In genomic region chr15:51724673-51725072, GRCh38 we compare ENCODE assay signal across 16 cellular contexts. TPM values are rescaled to one million over a fixed set of nuclear protein-coding genes. Genes with fewer than 3 reads are reported as not detected.
DNase-seq lines count a peak whose midpoint lies in the region; ATAC-seq, FAIRE-seq and TF ChIP-seq lines count a peak whose summit lies in the region.
"Had no signal": no experiment of that assay in that cellular context is flagged by ENCODE, and none has a peak within 500 bp of the region (broad histone marks: within the 10 kb centered on the region; RNA-seq: fewer than 3 reads in every experiment).

No MANE protein-coding gene starts in this region.

- no peaks in the 10 kb centered on the region for H3K9me1 ChIP-seq in K562 (ENCODE audit: control insufficient read depth, insufficient read depth, low read length)

- FAIRE-seq in K562 (lab: Jason Lieb, UNC) = peak; percentile 32

- H3K27me3 ChIP-seq in K562 (ENCODE audit: control insufficient read depth in 2 of 2, insufficient read depth in 2 of 2, low read length in 2 of 2) (no peaks in the 10 kb centered on the region), neural progenitor cell (no peaks in the 10 kb centered on the region)

- POLR2A ChIA-PET in K562 (lab: Yijun Ruan, JAX) = interaction anchor here (0.8 kb wide), 1 partner anchor 9 kb away, joined by 4 read pairs; no protein-coding TSS in a partner anchor
- POLR2A ChIA-PET in activated CD4-positive, alpha-beta memory T cell treated with anti-CD3 and anti-CD28 coated beads for 36 hours (lab: Charles Lee) = no interaction called here

- H3K4me2 ChIP-seq in K562 (ENCODE audit: insufficient read depth, low read length) (no peak overlapping the region), neural progenitor cell (no peak overlapping the region)

- H3K36me3 ChIP-seq in K562 (ENCODE audit: control insufficient read depth, insufficient read depth, low read length) = peaks cover 24% of the 10 kb centered on the region; the same call in 2 of the 3 replicates
- no peaks in the 10 kb centered on the region for H3K36me3 ChIP-seq in neural progenitor cell

- no peak for TF ChIP-seq RAD21 in K562 (CRISPR knock-in tag; conservative IDR thresholded peaks at IDR 0.05 in 1 of 2, IDR thresholded peaks at IDR 0.05 in 1 of 2)

- H2AFZ ChIP-seq in K562 (ENCODE audit: low read depth, low read length) (no peak overlapping the region), neural progenitor cell (replicated peaks) (no peak overlapping the region)

- no peaks in the 10 kb centered on the region for H3F3A ChIP-seq in neural progenitor cell (ENCODE audit: low read depth)

- ATAC-seq in K562 = no peak
- ATAC-seq: activated CD4-positive, CD25-positive, alpha-beta regulatory T cell treated with anti-CD3 and anti-CD28 coated beads, Interleukin-2, amount 50 U/mL, for 24 hours had no signal

- peaks cover 35% of the 10 kb centered on the region for H3K4me1 Mint-ChIP-seq in neural progenitor cell
- peaks cover 56% of the 10 kb centered on the region for H3K4me1 Mint-ChIP-seq in activated CD4-positive, alpha-beta memory T cell treated with anti-CD3 and anti-CD28 coated beads for 36 hours (ENCODE audit: low read depth)

- no TSS peak for BruUV-seq in K562 (replicated peaks; lab: Mats Ljungman, UMichigan)

- no peak overlapping the region for H3K4me3 ChIP-seq in K562
- no peak overlapping the region for H3K4me3 ChIP-seq in neural progenitor cell

- no peak overlapping the region for H3K9ac ChIP-seq in K562 (ENCODE audit: insufficient read depth in 1 of 2, low read depth in 2 of 2, low read length in 2 of 2)
- no peak overlapping the region for H3K9ac ChIP-seq in neural progenitor cell

- WGBS in K562 (ENCODE audit: insufficient coverage, low coverage, missing lambda C conversion rate) = 0% methylated on average over 1 of the region's 1 CpG

- intact Hi-C loops in K562 (cut with micrococcal nuclease) = loop anchor here (5.0 kb wide), 1 partner anchor 37 kb away; no protein-coding TSS in a partner anchor
- intact Hi-C loops in activated CD4-positive, alpha-beta memory T cell treated with anti-CD3 and anti-CD28 coated beads for 36 hours (cut with micrococcal nuclease) = loop anchor here (5.0 kb wide), 1 partner anchor 42 kb away; the partner anchor contains the start of gene SCG3

- CTCF ChIA-PET in K562 (lab: Yijun Ruan, JAX; ENCODE audit: low intra/inter-chr PET ratio) = no interaction called here
- CTCF ChIA-PET in activated CD4-positive, alpha-beta memory T cell treated with anti-CD3 and anti-CD28 coated beads for 36 hours (lab: Charles Lee) = interaction anchor here (1.0 to 2.4 kb wide), 3 partner anchors 11 to 74 kb away, joined by 3 to 11 read pairs (median 6); partner anchors contain the start of gene LYSMD2

- H4K20me1 ChIP-seq in K562 (replicated peaks; ENCODE audit: control insufficient read depth, insufficient read depth, low read length) (no peaks in the 10 kb centered on the region), neural progenitor cell (ENCODE audit: low read depth) (no peaks in the 10 kb centered on the region)

- no peak overlapping the region for H3K4me3 Mint-ChIP-seq in neural progenitor cell
- H3K4me3 Mint-ChIP-seq in activated CD4-positive, alpha-beta memory T cell treated with anti-CD3 and anti-CD28 coated beads for 36 hours = no peak overlapping the region
- H3K4me3 Mint-ChIP-seq: activated naive CD8-positive, alpha-beta T cell treated with anti-CD3 and anti-CD28 coated beads for 36 hours; nephron progenitor cell had no signal

- H3K27me3 Mint-ChIP-seq in neural progenitor cell (ENCODE audit: insufficient read depth, low read depth) = no peaks in the 10 kb centered on the region
- no peaks in the 10 kb centered on the region for H3K27me3 Mint-ChIP-seq in activated CD4-positive, alpha-beta memory T cell treated with anti-CD3 and anti-CD28 coated beads for 36 hours
- H3K27me3 Mint-ChIP-seq: activated naive CD8-positive, alpha-beta T cell treated with anti-CD3 and anti-CD28 coated beads for 36 hours had no signal

- H3K36me3 Mint-ChIP-seq in neural progenitor cell = no peaks in the 10 kb centered on the region
- H3K36me3 Mint-ChIP-seq in activated CD4-positive, alpha-beta memory T cell treated with anti-CD3 and anti-CD28 coated beads for 36 hours = peaks cover 17% of the 10 kb centered on the region

- TF ChIP-seq POLR2A in K562 (conservative IDR thresholded peaks at IDR 0.05) = no peak

- H3K9me3 Mint-ChIP-seq in neural progenitor cell = no peaks in the 10 kb centered on the region
- H3K9me3 Mint-ChIP-seq in activated CD4-positive, alpha-beta memory T cell treated with anti-CD3 and anti-CD28 coated beads for 36 hours = no peaks in the 10 kb centered on the region
- H3K9me3 Mint-ChIP-seq: activated naive CD8-positive, alpha-beta T cell treated with anti-CD3 and anti-CD28 coated beads for 36 hours; nephron progenitor cell had no signal

- H3K27ac Mint-ChIP-seq in neural progenitor cell = no peak overlapping the region
- no peak overlapping the region for H3K27ac Mint-ChIP-seq in activated CD4-positive, alpha-beta memory T cell treated with anti-CD3 and anti-CD28 coated beads for 36 hours
- H3K27ac Mint-ChIP-seq: activated naive CD8-positive, alpha-beta T cell treated with anti-CD3 and anti-CD28 coated beads for 36 hours; nephron progenitor cell had no signal

- peak; percentile 60 for DNase-seq in ELF-1 (ENCODE audit: low read depth, low spot score)
- DNase-seq in K562 (ENCODE audit: extremely low read depth in 1 of 4, low spot score in 3 of 4) = peak in 1 of 4 experiments; percentile 25
- peak; percentile 20 for DNase-seq in neural progenitor cell (ENCODE audit: low spot score)
- DNase-seq in SKM-1 treated with dmso at 0.1 percent for 144 hours (lab: John Stamatoyannopoulos, UW; ENCODE audit: unreplicated experiment) = no peak
- no peak for DNase-seq in NCI-H345 treated with DMSO at 0.1 percent for 48 hours (lab: John Stamatoyannopoulos, UW; ENCODE audit: unreplicated experiment)
- DNase-seq in activated CD4-positive, alpha-beta memory T cell treated with anti-CD3 and anti-CD28 coated beads for 36 hours = no peak
- DNase-seq: activated CD8-positive, alpha-beta memory T cell treated with anti-CD3 and anti-CD28 coated beads, Interleukin-2, amount 50 U/mL, for 48 hours; activated naive CD8-positive, alpha-beta T cell treated with anti-CD3 and anti-CD28 coated beads for 36 hours; cerebellar nuclear complex; Kasumi-1; NCI-H1436 treated with DMSO at 0.1 percent for 48 hours; NCI-H510A; nephron progenitor cell; retina had no signal

- in situ Hi-C loops in K562 (cut with MboI) = no loop called here

- H3K79me2 ChIP-seq in K562 (ENCODE audit: control insufficient read depth, insufficient read depth, low read length) = no peaks in the 10 kb centered on the region; the same call in 2 of the 3 replicates
- H3K79me2 ChIP-seq in neural progenitor cell (ENCODE audit: low read depth) = no peaks in the 10 kb centered on the region

- no peak for TF ChIP-seq CTCF in K562 (IDR thresholded peaks at IDR 0.05 in 2 of 3, conservative IDR thresholded peaks at IDR 0.05 in 1 of 3; ENCODE audit: insufficient read depth in 2 of 3, low read depth in 1 of 3, low read length in 3 of 3)
- TF ChIP-seq CTCF in neural progenitor cell (IDR thresholded peaks at IDR 0.05) = no peak

- no peak for TF ChIP-seq EP300 in K562 (IDR thresholded peaks at IDR 0.05; ENCODE audit: low read length)

- H3K4me1 ChIP-seq in K562 (replicated peaks in 1 of 2; ENCODE audit: control insufficient read depth in 2 of 2, insufficient read depth in 2 of 2, low read length in 2 of 2) (peaks cover 0 to 29% of the 10 kb centered on the region in 2 experiments; a peak in 3 of 5 replicates), neural progenitor cell (no peaks in the 10 kb centered on the region)

- H3K9me3 ChIP-seq in K562 (replicated peaks; ENCODE audit: control insufficient read depth, insufficient read depth, low read depth, low read length) = no peaks in the 10 kb centered on the region
- no peaks in the 10 kb centered on the region for H3K9me3 ChIP-seq in neural progenitor cell (ENCODE audit: low read depth)

- H3K27ac ChIP-seq in K562 (ENCODE audit: extremely low read depth, low read depth, low read length) (no peak overlapping the region), neural progenitor cell (no peak overlapping the region)

RNA-seq across cellular contexts. Expression of gene LYSMD2, which starts 12.8 kb away (rescaled TPM):
- 2.4 and 7.0 TPM in 2 replicates for total RNA-seq in K562 (2011; cell fraction: chromatin; rRNA removed; ENCODE audit: low replicate concordance)
- 2.8 and 3.2 TPM in 2 replicates for total RNA-seq in K562 (2011; cell fraction: nucleolus; rRNA removed)
- total RNA-seq in K562 (2011; cell fraction: nucleoplasm; rRNA removed) = 3.1 and 5.4 TPM in 2 replicates
- 8.8 and 10.9 TPM in 2 replicates for total RNA-seq in K562 (2014; rRNA removed)
- 13.6 and 14.2 TPM in 2 replicates for total RNA-seq in K562 (2014; rRNA removed; fragmentation: Illumina TruSeq; extraction: Trizol)
- total RNA-seq in K562 (2015; rRNA removed; fragmentation: Illumina TruSeq; extraction: Trizol) = 11.2 and 11.3 TPM in 2 replicates
- 9.7 and 10.3 TPM in 2 replicates for total RNA-seq in K562 (2021)
- 11.3 and 30.3 TPM in 2 replicates for polyA plus RNA-seq in K562 (2011; rRNA removed)
- 6.9 and 16.4 TPM in 2 replicates for polyA plus RNA-seq in K562 (2011; cell fraction: cytosol; rRNA removed)
- 4.8 and 5.0 TPM in 2 replicates for polyA plus RNA-seq in K562 (2011; cell fraction: nucleus; rRNA removed)
- polyA plus RNA-seq in K562 (2012) = 11.4 and 11.6 TPM in 2 replicates
- 7.9 and 9.5 TPM in 2 replicates for polyA plus RNA-seq in K562 (2014; fragmentation: Illumina TruSeq; extraction: Trizol)
- 1 to 10 TPM; 4.3 to 4.8 TPM for polyA plus RNA-seq in K562 (2014; fragmentation: Nextera tagmentation; extraction: Ambion mirVana)
- polyA plus RNA-seq in K562 (2014; rRNA removed) = 9.8 and 10.7 TPM in 2 replicates
- 4.8 and 8.9 TPM in 2 replicates for polyA minus RNA-seq in K562 (2011; rRNA and poly(A)+ RNA removed)
- 2.9 and 6.2 TPM in 2 replicates for polyA minus RNA-seq in K562 (2011; cell fraction: cytosol; rRNA and poly(A)+ RNA removed)
- 2.0 and 3.6 TPM in 2 replicates for polyA minus RNA-seq in K562 (2011; cell fraction: nucleus; rRNA and poly(A)+ RNA removed)
- 0.15 TPM in 1 of 2 replicates, not detected in the other for total RNA-seq in neural progenitor cell (ENCODE audit: low replicate concordance)
- total RNA-seq in activated CD4-positive, alpha-beta memory T cell treated with anti-CD3 and anti-CD28 coated beads for 36 hours = 10 to 100 TPM; 18.1 to 18.6 TPM

RNA-seq across cellular contexts. Expression of gene TMOD2, which starts 26.7 kb away (rescaled TPM):
- 3.1 and 8.1 TPM in 2 replicates for total RNA-seq in K562 (2011; cell fraction: chromatin; rRNA removed; ENCODE audit: low replicate concordance)
- 0.83 and 1.4 TPM in 2 replicates for total RNA-seq in K562 (2011; cell fraction: nucleolus; rRNA removed)
- 5.7 and 14.4 TPM in 2 replicates for total RNA-seq in K562 (2011; cell fraction: nucleoplasm; rRNA removed)
- total RNA-seq in K562 (2014; rRNA removed) (2.2 TPM in 2 replicates), K562 (2014; rRNA removed; fragmentation: Illumina TruSeq; extraction: Trizol) (3.8 and 4.8 TPM in 2 replicates), K562 (2015; rRNA removed; fragmentation: Illumina TruSeq; extraction: Trizol) (3.3 and 3.6 TPM in 2 replicates), K562 (2021) (3.2 and 3.4 TPM in 2 replicates), neural progenitor cell (ENCODE audit: low replicate concordance) (1.9 and 3.2 TPM in 2 replicates)
- polyA plus RNA-seq in K562 (2011; rRNA removed) (2.3 and 3.6 TPM in 2 replicates), K562 (2014; fragmentation: Illumina TruSeq; extraction: Trizol) (2.7 and 3.0 TPM in 2 replicates), K562 (2014; fragmentation: Nextera tagmentation; extraction: Ambion mirVana) (under 1 TPM; 0.49 to 0.85 TPM), K562 (2014; rRNA removed) (2.1 and 3.3 TPM in 2 replicates)
- 0.57 and 1.1 TPM in 2 replicates for polyA plus RNA-seq in K562 (2011; cell fraction: cytosol; rRNA removed)
- 2.7 and 2.9 TPM in 2 replicates for polyA plus RNA-seq in K562 (2011; cell fraction: nucleus; rRNA removed)
- 1.7 and 4.4 TPM in 2 replicates for polyA plus RNA-seq in K562 (2012)
- polyA minus RNA-seq in K562 (2011; rRNA and poly(A)+ RNA removed) = 2.3 and 3.5 TPM in 2 replicates
- polyA minus RNA-seq in K562 (2011; cell fraction: cytosol; rRNA and poly(A)+ RNA removed) = 0.91 and 1.7 TPM in 2 replicates
- 1.8 and 1.9 TPM in 2 replicates for polyA minus RNA-seq in K562 (2011; cell fraction: nucleus; rRNA and poly(A)+ RNA removed)
- total RNA-seq in activated CD4-positive, alpha-beta memory T cell treated with anti-CD3 and anti-CD28 coated beads for 36 hours = 1 to 10 TPM; 6.7 to 7.9 TPM

RNA-seq across cellular contexts. Expression of gene SCG3, which starts 43.4 kb away (rescaled TPM):
- total RNA-seq in K562 (2011; cell fraction: chromatin; rRNA removed; ENCODE audit: low replicate concordance) = 8.5 and 27.4 TPM in 2 replicates
- total RNA-seq in K562 (2011; cell fraction: nucleolus; rRNA removed) = 9.9 and 11.3 TPM in 2 replicates
- 19.9 and 30.9 TPM in 2 replicates for total RNA-seq in K562 (2011; cell fraction: nucleoplasm; rRNA removed)
- total RNA-seq in K562 (2014; rRNA removed) (14.9 and 17.4 TPM in 2 replicates), K562 (2014; rRNA removed; fragmentation: Illumina TruSeq; extraction: Trizol) (32.2 and 42.1 TPM in 2 replicates), K562 (2015; rRNA removed; fragmentation: Illumina TruSeq; extraction: Trizol) (41.5 and 43.8 TPM in 2 replicates), K562 (2021) (19.5 and 21.0 TPM in 2 replicates), neural progenitor cell (ENCODE audit: low replicate concordance) (0.15 and 0.19 TPM in 2 replicates)
- polyA plus RNA-seq in K562 (2011; rRNA removed) (4.2 and 22.7 TPM in 2 replicates), K562 (2014; fragmentation: Illumina TruSeq; extraction: Trizol) (23.3 and 28.5 TPM in 2 replicates), K562 (2014; fragmentation: Nextera tagmentation; extraction: Ambion mirVana) (10 to 100 TPM; 13.0 to 17.8 TPM), K562 (2014; rRNA removed) (11.3 and 14.1 TPM in 2 replicates)
- 2.1 and 3.3 TPM in 2 replicates for polyA plus RNA-seq in K562 (2011; cell fraction: cytosol; rRNA removed)
- polyA plus RNA-seq in K562 (2011; cell fraction: nucleus; rRNA removed) = 1.4 and 4.3 TPM in 2 replicates
- polyA plus RNA-seq in K562 (2012) = 22.5 and 23.7 TPM in 2 replicates
- 11.9 and 42.1 TPM in 2 replicates for polyA minus RNA-seq in K562 (2011; rRNA and poly(A)+ RNA removed)
- polyA minus RNA-seq in K562 (2011; cell fraction: cytosol; rRNA and poly(A)+ RNA removed) = 4.8 and 22.5 TPM in 2 replicates
- polyA minus RNA-seq in K562 (2011; cell fraction: nucleus; rRNA and poly(A)+ RNA removed) = 3.0 and 5.7 TPM in 2 replicates
- not detected for total RNA-seq in activated CD4-positive, alpha-beta memory T cell treated with anti-CD3 and anti-CD28 coated beads for 36 hours
- total RNA-seq: activated naive CD8-positive, alpha-beta T cell treated with anti-CD3 and anti-CD28 coated beads for 36 hours; epithelial cell of proximal tubule had no signal

Comparison
In these comparisons a context has a peak if more than half of its experiments do, and no peak if none do; other contexts are left out.
1. DNase-seq: peak in ELF-1 (single experiment) and neural progenitor cell (single experiment); none in SKM-1 treated with dmso at 0.1 percent for 144 hours (single experiment), NCI-H345 treated with DMSO at 0.1 percent for 48 hours (single experiment) and activated CD4-positive, alpha-beta memory T cell treated with anti-CD3 and anti-CD28 coated beads for 36 hours (single experiment).